20 cellular contexts compared by ENCODE assay signal in genomic region chr10:90732581-90732980, GRCh38.
DNase-seq lines count a peak whose midpoint lies in the region; ATAC-seq, FAIRE-seq and TF ChIP-seq lines count a peak whose summit lies in the region.
"Had no signal": no experiment of that assay in that cellular context is flagged by ENCODE, and none has a peak within 500 bp of the region (broad histone marks: within the 10 kb centered on the region; RNA-seq: fewer than 3 reads in every experiment).

No MANE protein-coding gene starts in this region.

- peaks cover 8% of the 10 kb centered on the region for H3K27me3 Mint-ChIP-seq in CD8-positive, alpha-beta T cell (ENCODE audit: low read depth)

- POLR2A ChIA-PET in GM12878 (lab: Charles Lee): no interaction called here
- POLR2A ChIA-PET in CD8-positive, alpha-beta T cell (lab: Charles Lee): no interaction called here

- H3K9me3 ChIP-seq in GM12878 (replicated peaks; ENCODE audit: control insufficient read depth, insufficient read depth, low read length): no peaks in the 10 kb centered on the region
- no peaks in the 10 kb centered on the region for H3K9me3 ChIP-seq in CD8-positive, alpha-beta T cell (ENCODE audit: low read length)
- H3K9me3 ChIP-seq: Caco-2 had no signal

- DNase-seq in GM12891 (ENCODE audit: insufficient read length, low spot score): no peak
- peak; percentile 12 for DNase-seq in GM12878 (ENCODE audit: low read depth, low spot score)
- no peak for DNase-seq in SK-N-DZ (ENCODE audit: low spot score)
- DNase-seq in omental fat pad (ENCODE audit: low spot score): no peak
- no peak for DNase-seq in A172 (ENCODE audit: low spot score)
- no peak for DNase-seq in CD8-positive, alpha-beta T cell
- DNase-seq: 8988T; C1 segment of cervical spinal cord; Caco-2; CD4-positive, alpha-beta memory T cell; DMS153; DND-41; GM23248; H7; HCEC 1CT had no signal

- no peaks in the 10 kb centered on the region for H3K36me3 Mint-ChIP-seq in CD8-positive, alpha-beta T cell
- H3K36me3 Mint-ChIP-seq: CD4-positive, alpha-beta memory T cell had no signal

- no peak for FAIRE-seq in GM12891 (lab: Jason Lieb, UNC)
- FAIRE-seq in GM12878 (lab: Jason Lieb, UNC): no peak
- FAIRE-seq: G401.6, GM12892, GM19239, H1 had no signal

- no peak overlapping the region for H3K4me3 ChIP-seq in GM12878
- no peak overlapping the region for H3K4me3 ChIP-seq in CD8-positive, alpha-beta T cell (ENCODE audit: low read depth, low read length)
- H3K4me3 ChIP-seq: GM23248 had no signal

- H3K4me1 Mint-ChIP-seq in CD8-positive, alpha-beta T cell (ENCODE audit: low read depth): no peaks in the 10 kb centered on the region
- H3K4me1 Mint-ChIP-seq: CD4-positive, alpha-beta memory T cell had no signal

- TF ChIP-seq CTCF in GM12878 (IDR thresholded peaks at IDR 0.05 in 2 of 3, conservative IDR thresholded peaks at IDR 0.05 in 1 of 3; ENCODE audit: control insufficient read depth in 2 of 3, extremely low read depth in 1 of 3, insufficient read depth in 1 of 3, low read depth in 3 of 3, low read length in 3 of 3): no peak
- TF ChIP-seq CTCF in omental fat pad (IDR thresholded peaks at IDR 0.05): no peak
- no peak for TF ChIP-seq CTCF in CD8-positive, alpha-beta T cell (IDR thresholded peaks at IDR 0.05)

- H3K27ac Mint-ChIP-seq in CD8-positive, alpha-beta T cell: no peak overlapping the region
- H3K27ac Mint-ChIP-seq: CD4-positive, alpha-beta memory T cell had no signal

- no peak overlapping the region for H3K4me3 Mint-ChIP-seq in CD8-positive, alpha-beta T cell
- H3K4me3 Mint-ChIP-seq: CD4-positive, alpha-beta memory T cell had no signal

- H3K36me3 ChIP-seq in GM12878 (ENCODE audit: control insufficient read depth in 2 of 2, insufficient read depth in 2 of 2, low read length in 1 of 2): no peaks in the 10 kb centered on the region
- H3K36me3 ChIP-seq in CD8-positive, alpha-beta T cell (ENCODE audit: insufficient read depth, low read length): no peaks in the 10 kb centered on the region

- no peaks in the 10 kb centered on the region for H3K79me2 ChIP-seq in GM12878 (ENCODE audit: control insufficient read depth, insufficient read depth, low read length)

- no peaks in the 10 kb centered on the region for H3K4me1 ChIP-seq in GM12878 (ENCODE audit: control insufficient read depth, insufficient read depth, low read length)
- H3K4me1 ChIP-seq in CD8-positive, alpha-beta T cell (ENCODE audit: insufficient read depth, low read length): no peaks in the 10 kb centered on the region
- H3K4me1 ChIP-seq: Caco-2 had no signal

- CTCF ChIA-PET in GM12878 (lab: Yijun Ruan, JAX): no interaction called here
- CTCF ChIA-PET in CD8-positive, alpha-beta T cell (lab: Charles Lee): no interaction called here

- ATAC-seq in HG02870 (IDR thresholded peaks at IDR 0.05; ENCODE audit: unreplicated experiment) (peak; percentile 83), GM12878 (peak; percentile 92), omental fat pad (ENCODE audit: low FRiP score) (no peak)
- no peak for ATAC-seq in CD8-positive, alpha-beta T cell

- H3K27me3 ChIP-seq in GM12878 (replicated peaks in 1 of 2; ENCODE audit: control insufficient read depth in 2 of 2, insufficient read depth in 2 of 2, low read length in 1 of 2): no peaks in the 10 kb centered on the region
- H3K27me3 ChIP-seq in CD8-positive, alpha-beta T cell (ENCODE audit: insufficient read depth, low read length): no peaks in the 10 kb centered on the region

- TF ChIP-seq EP300 in GM12878 (IDR thresholded peaks at IDR 0.05; ENCODE audit: borderline replicate concordance in 1 of 2, control insufficient read depth in 1 of 2, low read depth in 2 of 2, low read length in 2 of 2): peak in 1 of 2 experiments; percentile 62; a peak in 1 of 4 replicates

- no peak overlapping the region; the same call in 1 of the 2 replicates for H2AFZ ChIP-seq in GM12878 (ENCODE audit: control insufficient read depth, low read depth, low read length)
- H2AFZ ChIP-seq: GM23248 had no signal

- no peaks in the 10 kb centered on the region for H4K20me1 ChIP-seq in GM12878 (ENCODE audit: control insufficient read depth, insufficient read depth)

- TF ChIP-seq POLR2A in GM12891 (IDR thresholded peaks at IDR 0.05; ENCODE audit: low read depth, low read length): no peak
- TF ChIP-seq POLR2A in GM12878 (IDR thresholded peaks at IDR 0.05; ENCODE audit: low read depth, low read length): no peak

- intact Hi-C loops in GM12878 (cut with micrococcal nuclease; ENCODE audit: unreplicated experiment): no loop called here
- intact Hi-C loops in CD8-positive, alpha-beta T cell (cut with DNase I, micrococcal nuclease): no loop called here

- SMC1A ChIA-PET in GM12878 (lab: Charles Lee; ENCODE audit: uncharacterized antibody, unreplicated experiment): no interaction called here

- no peak overlapping the region for H3K4me2 ChIP-seq in GM12878 (ENCODE audit: control insufficient read depth, insufficient read depth)

- RAD21 ChIA-PET in GM12878 (lab: Charles Lee; ENCODE audit: unreplicated experiment): no interaction called here

- in situ Hi-C loops in GM12878 (cut with MboI): no loop called here

- TF ChIP-seq RAD21 in GM12878 (IDR thresholded peaks at IDR 0.05; ENCODE audit: insufficient read depth, low read depth, low read length): no peak

- H3K27ac ChIP-seq in GM12878 (ENCODE audit: control insufficient read depth, insufficient read depth): peak overlapping the region; percentile 45; the same call in 1 of the 2 replicates
- H3K27ac ChIP-seq in CD8-positive, alpha-beta T cell (ENCODE audit: low read depth, low read length): no peak overlapping the region
- H3K27ac ChIP-seq: GM23248 had no signal

- no TSS peak for BruUV-seq in GM12878 (replicated peaks; lab: Mats Ljungman, UMichigan)

- no peaks in the 10 kb centered on the region for H3K9me3 Mint-ChIP-seq in CD8-positive, alpha-beta T cell

- H3K9ac ChIP-seq in GM12878 (ENCODE audit: control insufficient read depth, insufficient read depth, low read length): no peak overlapping the region
- H3K9ac ChIP-seq: GM23248 had no signal

- 1% methylated on average over 3 of the region's 3 CpGs for WGBS in GM12878 (ENCODE audit: insufficient coverage, insufficient replicate concordance, low lambda C conversion rate, missing lambda C conversion rate)

TF ChIP-seq in GM12891, 5 proteins besides CTCF, POLR2A, EP300 and RAD21:
- TF ChIP-seq SPI1 (IDR thresholded peaks at IDR 0.05; ENCODE audit: low read depth, low read length) (peak; percentile 90), POLR2AphosphoS5 (IDR thresholded peaks at IDR 0.05; ENCODE audit: low read depth, low read length) (no peak)
TF ChIP-seq in GM12891: peak in this region for 1.

TF ChIP-seq in GM12878, 131 proteins besides CTCF, POLR2A, EP300 and RAD21 (continues in another document):
- TF ChIP-seq NFYA (IDR thresholded peaks at IDR 0.05; ENCODE audit: borderline replicate concordance, low read depth, low read length) (no peak), SIX5 (IDR thresholded peaks at IDR 0.05; ENCODE audit: low read depth, low read length, severe bottlenecking) (no peak), ZNF384 (IDR thresholded peaks at IDR 0.05; ENCODE audit: borderline replicate concordance, low read depth, low read length) (no peak), RB1 (IDR thresholded peaks at IDR 0.05; ENCODE audit: borderline replicate concordance) (no peak), IRF5 (IDR thresholded peaks at IDR 0.05; ENCODE audit: borderline replicate concordance) (no peak), RUNX3 (IDR thresholded peaks at IDR 0.05; ENCODE audit: low read length) (peak; percentile 65), CBX5 (IDR thresholded peaks at IDR 0.05; ENCODE audit: low read depth) (no peak), MEF2B (IDR thresholded peaks at IDR 0.05; ENCODE audit: partially characterized antibody, poor library complexity, severe bottlenecking) (no peak), IRF4 (IDR thresholded peaks at IDR 0.05; ENCODE audit: low read depth, low read length) (peak; percentile 76), BHLHE40 (IDR thresholded peaks at IDR 0.05; ENCODE audit: borderline replicate concordance in 1 of 2, low read depth in 2 of 2, low read length in 1 of 2) (0 out of 4 replicates have a peak, but pooled peaks of 1 of the 2 experiments have one; percentile 30), RBBP5 (conservative IDR thresholded peaks at IDR 0.05) (no peak), EZH2 (IDR thresholded peaks at IDR 0.05; ENCODE audit: borderline replicate concordance, control insufficient read depth, low read depth, low read length) (no peak), LARP7 (IDR thresholded peaks at IDR 0.05) (no peak), POLR2AphosphoS2 (IDR thresholded peaks at IDR 0.05; ENCODE audit: low read depth, low read length) (no peak), CEBPB (IDR thresholded peaks at IDR 0.05; ENCODE audit: borderline replicate concordance in 1 of 2, low read depth in 2 of 2, low read length in 2 of 2) (no peak), IKZF1 (conservative IDR thresholded peaks at IDR 0.05) (no peak), KAT2A (conservative IDR thresholded peaks at IDR 0.05; ENCODE audit: control insufficient read depth, low read depth, low read length) (no peak)
- TF ChIP-seq, protein P1, sequence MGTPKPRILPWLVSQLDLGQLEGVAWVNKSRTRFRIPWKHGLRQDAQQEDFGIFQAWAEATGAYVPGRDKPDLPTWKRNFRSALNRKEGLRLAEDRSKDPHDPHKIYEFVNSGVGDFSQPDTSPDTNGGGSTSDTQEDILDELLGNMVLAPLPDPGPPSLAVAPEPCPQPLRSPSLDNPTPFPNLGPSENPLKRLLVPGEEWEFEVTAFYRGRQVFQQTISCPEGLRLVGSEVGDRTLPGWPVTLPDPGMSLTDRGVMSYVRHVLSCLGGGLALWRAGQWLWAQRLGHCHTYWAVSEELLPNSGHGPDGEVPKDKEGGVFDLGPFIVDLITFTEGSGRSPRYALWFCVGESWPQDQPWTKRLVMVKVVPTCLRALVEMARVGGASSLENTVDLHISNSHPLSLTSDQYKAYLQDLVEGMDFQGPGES (IDR thresholded peaks at IDR 0.05): no peak

Comparison
In these comparisons a context has a peak if more than half of its experiments do, and no peak if none do; other contexts are left out.
1. ATAC-seq: peak in HG02870 (single experiment) and GM12878 (single experiment); none in omental fat pad (single experiment) and CD8-positive, alpha-beta T cell (single experiment).